Comparison of ENCODE assay signal across 16 cellular contexts in genomic region chr6:122432816-122433215, GRCh38. TPM values are rescaled to one million over a fixed set of nuclear protein-coding genes. Genes with fewer than 3 reads are reported as not detected.
DNase-seq lines count a peak whose midpoint lies in the region; ATAC-seq lines count a peak whose summit lies in the region.
"Had no signal": no experiment of that assay in that cellular context is flagged by ENCODE, and none has a peak within 500 bp of the region (broad histone marks: within the 10 kb centered on the region; RNA-seq: fewer than 3 reads in every experiment).

No MANE protein-coding gene starts in this region.

- ATAC-seq in GM18868 (IDR thresholded peaks at IDR 0.05; ENCODE audit: unreplicated experiment) (peak; percentile 89), HG02870 (IDR thresholded peaks at IDR 0.05; ENCODE audit: unreplicated experiment) (peak; percentile 81)
- ATAC-seq: Panc1 had no signal

- H3K27ac ChIP-seq in CD8-positive, alpha-beta memory T cell (ENCODE audit: low read depth, low read length): no peak overlapping the region
- H3K27ac ChIP-seq: HL-60 had no signal

- peaks cover 3 to 15% (median 13%) of the 10 kb centered on the region in 3 donors for H3K4me1 Mint-ChIP-seq in CD8-positive, alpha-beta memory T cell
- H3K4me1 Mint-ChIP-seq in activated naive CD8-positive, alpha-beta T cell treated with anti-CD3 and anti-CD28 coated beads for 36 hours: peaks cover 14% of the 10 kb centered on the region
- H3K4me1 Mint-ChIP-seq: brain had no signal

- peaks cover 0 to 2% (median 0%) of the 10 kb centered on the region in 5 donors for H3K9me3 Mint-ChIP-seq in CD8-positive, alpha-beta memory T cell
- H3K9me3 Mint-ChIP-seq in activated naive CD8-positive, alpha-beta T cell treated with anti-CD3 and anti-CD28 coated beads for 36 hours: peaks cover 4% of the 10 kb centered on the region

- H3K9me3 ChIP-seq in CD8-positive, alpha-beta memory T cell (ENCODE audit: low read length): no peaks in the 10 kb centered on the region

- peaks cover 3 to 79% (median 21%) of the 10 kb centered on the region in 3 donors for H3K36me3 Mint-ChIP-seq in CD8-positive, alpha-beta memory T cell
- peaks cover 48% of the 10 kb centered on the region for H3K36me3 Mint-ChIP-seq in activated naive CD8-positive, alpha-beta T cell treated with anti-CD3 and anti-CD28 coated beads for 36 hours

- no peak overlapping the region for H3K4me3 Mint-ChIP-seq in CD8-positive, alpha-beta memory T cell
- no peak overlapping the region for H3K4me3 Mint-ChIP-seq in activated naive CD8-positive, alpha-beta T cell treated with anti-CD3 and anti-CD28 coated beads for 36 hours
- H3K4me3 Mint-ChIP-seq: brain, type B pancreatic cell had no signal

- H3K36me3 ChIP-seq in CD8-positive, alpha-beta memory T cell (ENCODE audit: insufficient read depth, low read length): peaks cover 14% of the 10 kb centered on the region

- H3K27me3 ChIP-seq in CD8-positive, alpha-beta memory T cell (ENCODE audit: insufficient read depth, low read length, poor library complexity, severe bottlenecking): no peaks in the 10 kb centered on the region

- no peak for DNase-seq in CD8-positive, alpha-beta memory T cell
- no peak for DNase-seq in activated naive CD8-positive, alpha-beta T cell treated with anti-CD3 and anti-CD28 coated beads for 36 hours
- DNase-seq in HuH-7 (ENCODE audit: low spot score) (no peak), NCI-H226 (no peak)
- no peak for DNase-seq in activated CD4-positive, alpha-beta T cell treated with anti-CD3 and anti-CD28 coated beads for 48 hours
- DNase-seq: activated CD4-positive, alpha-beta T cell treated with anti-CD3 and anti-CD28 coated beads for 1 hour; C1 segment of cervical spinal cord; effector CD4-positive, alpha-beta T cell; NCI-H69; stimulated activated CD4-positive, alpha-beta T cell treated with anti-CD3 and anti-CD28 coated beads, Interleukin-1b, Interleukin-23, amount 100 ng/mL, for 48 hours had no signal

- H3K4me1 ChIP-seq in CD8-positive, alpha-beta memory T cell (ENCODE audit: insufficient read depth, low read length): no peaks in the 10 kb centered on the region

- H3K4me3 ChIP-seq in CD8-positive, alpha-beta memory T cell (ENCODE audit: low read length): no peak overlapping the region

- POLR2A ChIA-PET in CD8-positive, alpha-beta memory T cell (lab: Charles Lee): no interaction called here

- peak overlapping the region in 5 of 8 donors; percentile 10 to 56 (median 36) for H3K27ac Mint-ChIP-seq in CD8-positive, alpha-beta memory T cell
- peak overlapping the region; percentile 36 for H3K27ac Mint-ChIP-seq in activated naive CD8-positive, alpha-beta T cell treated with anti-CD3 and anti-CD28 coated beads for 36 hours
- H3K27ac Mint-ChIP-seq: brain, type B pancreatic cell had no signal

- CTCF ChIA-PET in CD8-positive, alpha-beta memory T cell (lab: Charles Lee): no interaction called here

- no peaks in the 10 kb centered on the region for H3K27me3 Mint-ChIP-seq in CD8-positive, alpha-beta memory T cell
- no peaks in the 10 kb centered on the region for H3K27me3 Mint-ChIP-seq in activated naive CD8-positive, alpha-beta T cell treated with anti-CD3 and anti-CD28 coated beads for 36 hours
- H3K27me3 Mint-ChIP-seq: brain, type B pancreatic cell had no signal

RNA-seq across cellular contexts. Expression of gene HSF2, which starts 33.4 kb away (rescaled TPM):
- total RNA-seq in CD8-positive, alpha-beta memory T cell: 10 to 100 TPM; 16.9 to 17.6 TPM
- 15.5 TPM for polyA plus RNA-seq in CD8-positive, alpha-beta memory T cell
- total RNA-seq in activated naive CD8-positive, alpha-beta T cell treated with anti-CD3 and anti-CD28 coated beads for 36 hours: 10 to 100 TPM; 23.0 to 25.3 TPM

RNA-seq across cellular contexts. Expression of gene SERINC1, which starts 38.8 kb away (rescaled TPM):
- total RNA-seq in CD8-positive, alpha-beta memory T cell: 10 to 100 TPM; 61.7 to 62.9 TPM
- 130 TPM for polyA plus RNA-seq in CD8-positive, alpha-beta memory T cell
- 10 to 100 TPM; 47.7 to 48.0 TPM for total RNA-seq in activated naive CD8-positive, alpha-beta T cell treated with anti-CD3 and anti-CD28 coated beads for 36 hours
